8 cellular contexts compared by ENCODE assay signal in genomic region chr13:93368296-93368695, GRCh38.
"Had no signal": no experiment of that assay in that cellular context is flagged by ENCODE, and none has a peak within 500 bp of the region (broad histone marks: within the 10 kb centered on the region; RNA-seq: fewer than 3 reads in every experiment).

No MANE protein-coding gene starts in this region.

- ATAC-seq: GM12878 had no signal

- DNase-seq: GDM1, GF-D8 had no signal

- FAIRE-seq: G401.6, GM12878, GM12891, GM12892, GM18507, GM19239 had no signal

- H3K4me3 ChIP-seq: GM12878 had no signal
